Comparison of ENCODE assay signal across 26 cellular contexts in the genomic region with DNA sequence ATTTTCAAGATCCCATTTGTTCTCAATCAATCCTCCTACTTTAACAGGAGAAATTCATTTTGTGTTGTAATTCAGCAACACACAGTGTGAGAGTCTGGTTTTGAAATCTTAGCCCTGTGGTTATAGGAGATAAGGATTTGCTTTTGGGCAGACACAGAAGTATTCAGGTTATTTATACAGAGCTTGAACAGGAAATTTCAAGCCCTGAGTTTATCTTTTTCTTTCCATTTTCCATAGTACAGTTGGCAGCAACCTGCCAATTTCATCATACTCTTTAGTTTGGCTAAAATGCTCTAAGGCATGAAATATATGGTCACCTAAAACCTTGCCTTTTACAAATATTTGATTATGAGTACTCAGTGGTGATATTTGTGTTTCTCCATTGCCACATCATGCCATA. TPM values are rescaled to one million over a fixed set of nuclear protein-coding genes. Genes with fewer than 3 reads are reported as not detected.
DNase-seq lines count a peak whose midpoint lies in the region; ATAC-seq and TF ChIP-seq lines count a peak whose summit lies in the region.
"Had no signal": no experiment of that assay in that cellular context is flagged by ENCODE, and none has a peak within 500 bp of the region (broad histone marks: within the 10 kb centered on the region; RNA-seq: fewer than 3 reads in every experiment).

No MANE protein-coding gene starts in this region.

- peak overlapping the region; percentile 56 for H3K27ac Mint-ChIP-seq in osteocyte (ENCODE audit: unreplicated experiment)
- no peak overlapping the region for H3K27ac Mint-ChIP-seq in stimulated activated memory B cell treated with anti-CD40 and anti-IgM and Interleukin-4, amounts not matched to agents 10 μg/mL and 1 μg/mL and 100 μg/mL, for 72 hours
- H3K27ac Mint-ChIP-seq: activated CD4-positive, alpha-beta T cell treated with anti-CD3 and anti-CD28 coated beads, Interleukin-2, amount 10 ng/mL, durations not matched to agents 24 days and 14 days; nephron had no signal

- H3K27ac ChIP-seq in RWPE2 (ENCODE audit: poor library complexity, severe bottlenecking) (peak overlapping the region; percentile 83), epithelial cell of prostate (peak overlapping the region; percentile 75)
- H3K27ac ChIP-seq: C4-2B, dorsolateral prefrontal cortex, KMS-11, lower lobe of right lung, parathyroid adenoma, right atrium auricular region, spleen, upper lobe of right lung had no signal

- H3K27me3 Mint-ChIP-seq in osteocyte (ENCODE audit: unreplicated experiment), result no peaks in the 10 kb centered on the region
- H3K27me3 Mint-ChIP-seq in stimulated activated memory B cell treated with anti-CD40 and anti-IgM and Interleukin-4, amounts not matched to agents 10 μg/mL and 1 μg/mL and 100 μg/mL, for 72 hours, result no peaks in the 10 kb centered on the region
- H3K27me3 Mint-ChIP-seq: activated CD4-positive, alpha-beta T cell treated with anti-CD3 and anti-CD28 coated beads, Interleukin-2, amount 10 ng/mL, durations not matched to agents 24 days and 14 days had no signal

- no peak overlapping the region for H3K4me3 Mint-ChIP-seq in osteocyte (ENCODE audit: unreplicated experiment)
- H3K4me3 Mint-ChIP-seq in stimulated activated memory B cell treated with anti-CD40 and anti-IgM and Interleukin-4, amounts not matched to agents 10 μg/mL and 1 μg/mL and 100 μg/mL, for 72 hours, result no peak overlapping the region
- H3K4me3 Mint-ChIP-seq: activated CD4-positive, alpha-beta T cell treated with anti-CD3 and anti-CD28 coated beads, Interleukin-2, amount 10 ng/mL, durations not matched to agents 24 days and 14 days; nephron had no signal

- peak; percentile 40; the same call in 2 of the 3 replicates for ATAC-seq in RWPE2 (ENCODE audit: low read depth)
- no peak for ATAC-seq in stimulated activated memory B cell treated with anti-CD40 and anti-IgM and Interleukin-4, amounts not matched to agents 10 μg/mL and 1 μg/mL and 100 μg/mL, for 72 hours
- no peak for ATAC-seq in HG03457 (IDR thresholded peaks at IDR 0.05; ENCODE audit: unreplicated experiment)
- ATAC-seq: lower lobe of right lung, Right ventricle myocardium inferior, upper lobe of right lung had no signal

- H3K36me3 ChIP-seq in RWPE2 (ENCODE audit: low read depth), result no peaks in the 10 kb centered on the region
- H3K36me3 ChIP-seq: lower lobe of right lung, right atrium auricular region, spleen, upper lobe of right lung had no signal

- TF ChIP-seq CTCF in RWPE2 (IDR thresholded peaks at IDR 0.05; ENCODE audit: poor library complexity, severe bottlenecking), result no peak
- TF ChIP-seq CTCF in osteocyte (IDR thresholded peaks at IDR 0.05), result no peak

- peaks cover 43% of the 10 kb centered on the region for H3K4me1 Mint-ChIP-seq in osteocyte (ENCODE audit: unreplicated experiment)
- H3K4me1 Mint-ChIP-seq in stimulated activated memory B cell treated with anti-CD40 and anti-IgM and Interleukin-4, amounts not matched to agents 10 μg/mL and 1 μg/mL and 100 μg/mL, for 72 hours, result no peaks in the 10 kb centered on the region
- H3K4me1 Mint-ChIP-seq: activated CD4-positive, alpha-beta T cell treated with anti-CD3 and anti-CD28 coated beads, Interleukin-2, amount 10 ng/mL, durations not matched to agents 24 days and 14 days; nephron had no signal

- H3K27me3 ChIP-seq in RWPE2 (ENCODE audit: insufficient read depth, poor library complexity, severe bottlenecking), result no peaks in the 10 kb centered on the region
- H3K27me3 ChIP-seq: dorsolateral prefrontal cortex, right atrium auricular region, spleen, upper lobe of right lung had no signal

- DNase-seq in Daoy (ENCODE audit: low read depth) (peak; percentile 15), RWPE2 (ENCODE audit: low spot score) (no peak), epithelial cell of prostate (ENCODE audit: low read depth, low spot score) (no peak), osteocyte (ENCODE audit: extremely low spot score, unreplicated experiment) (no peak), hepatic stellate cell (ENCODE audit: low spot score) (no peak)
- no peak for DNase-seq in activated T-cell treated with anti-CD3 and anti-CD28 coated beads, Interleukin-2, amount 50 U/mL, for 1 hour
- DNase-seq: activated CD4-positive, alpha-beta T cell treated with anti-CD3 and anti-CD28 coated beads, Interleukin-2, amount 10 ng/mL, durations not matched to agents 24 days and 14 days; activated naive CD4-positive, alpha-beta T cell treated with Interleukin-2 at 50 U/mL for 16 hours; amniotic stem cell; dorsolateral prefrontal cortex; EL; head of caudate nucleus; lower lobe of right lung; NCI-H1436 treated with DMSO at 0.1 percent for 48 hours; spleen; T-helper 9 cell; upper lobe of right lung had no signal

- H3K36me3 Mint-ChIP-seq in osteocyte (ENCODE audit: unreplicated experiment), result no peaks in the 10 kb centered on the region
- H3K36me3 Mint-ChIP-seq in stimulated activated memory B cell treated with anti-CD40 and anti-IgM and Interleukin-4, amounts not matched to agents 10 μg/mL and 1 μg/mL and 100 μg/mL, for 72 hours, result no peaks in the 10 kb centered on the region

- peaks cover 27% of the 10 kb centered on the region for H3K4me1 ChIP-seq in RWPE2 (ENCODE audit: insufficient read depth, poor library complexity, severe bottlenecking)
- H3K4me1 ChIP-seq: lower lobe of right lung, parathyroid adenoma, right atrium auricular region, spleen, upper lobe of right lung had no signal

- H3K9me3 ChIP-seq in RWPE2 (ENCODE audit: severe bottlenecking), result no peaks in the 10 kb centered on the region
- H3K9me3 ChIP-seq: lower lobe of right lung, right atrium auricular region, spleen, upper lobe of right lung had no signal

- H3K4me3 ChIP-seq in RWPE2 (ENCODE audit: severe bottlenecking), result no peak overlapping the region
- H3K4me3 ChIP-seq: dorsolateral prefrontal cortex, lower lobe of right lung, right atrium auricular region, spleen, upper lobe of right lung had no signal

- peaks cover 3% of the 10 kb centered on the region for H3K9me3 Mint-ChIP-seq in osteocyte (ENCODE audit: unreplicated experiment)
- no peaks in the 10 kb centered on the region for H3K9me3 Mint-ChIP-seq in stimulated activated memory B cell treated with anti-CD40 and anti-IgM and Interleukin-4, amounts not matched to agents 10 μg/mL and 1 μg/mL and 100 μg/mL, for 72 hours
- H3K9me3 Mint-ChIP-seq: activated CD4-positive, alpha-beta T cell treated with anti-CD3 and anti-CD28 coated beads, Interleukin-2, amount 10 ng/mL, durations not matched to agents 24 days and 14 days; nephron had no signal

RNA-seq across cellular contexts. Expression of a gene that starts 41.4 kb away (rescaled TPM):
- total RNA-seq in Daoy (2014; rRNA removed; shearing (Covaris generic)), result 23.7 and 29.1 TPM in 2 replicates
- 28.7 and 35.0 TPM in 2 replicates for total RNA-seq in osteocyte
- total RNA-seq: activated CD4-positive, alpha-beta T cell treated with anti-CD3 and anti-CD28 coated beads, Interleukin-2, amount 10 ng/mL, durations not matched to agents 24 days and 14 days; NCI-H460; right atrium auricular region; Right ventricle myocardium inferior had no signal
